In the genomic region with DNA sequence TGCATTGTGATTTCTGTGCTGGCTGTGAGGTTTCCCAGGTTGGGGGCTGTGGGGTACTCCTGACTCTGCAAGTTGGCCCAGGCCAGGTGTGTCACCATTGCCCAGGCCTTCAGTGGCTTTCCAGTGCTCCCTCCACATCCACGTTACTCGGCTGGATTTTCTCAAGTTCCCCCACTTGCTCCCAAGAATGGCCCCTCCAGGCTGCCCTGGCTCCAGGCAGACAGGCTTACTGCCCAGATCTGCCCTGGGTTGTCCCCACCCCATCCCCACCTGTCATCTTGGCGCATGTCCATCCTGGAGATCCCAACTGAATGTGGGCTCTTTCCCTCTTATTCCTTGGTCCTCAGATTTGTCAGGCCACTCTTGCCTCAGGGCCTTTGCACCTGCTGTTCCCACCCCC, we compare ENCODE assay signal across 1 cellular context.
A peak's percentile ranks its signal among the peaks of the same experiment; 100 is the strongest.
TF ChIP-seq lines count a peak whose summit lies in the region.

No MANE protein-coding gene starts in this region.

TF ChIP-seq in K562, 482 proteins besides CTCF, POLR2A, EP300 and RAD21:
- TF ChIP-seq, protein P1, sequence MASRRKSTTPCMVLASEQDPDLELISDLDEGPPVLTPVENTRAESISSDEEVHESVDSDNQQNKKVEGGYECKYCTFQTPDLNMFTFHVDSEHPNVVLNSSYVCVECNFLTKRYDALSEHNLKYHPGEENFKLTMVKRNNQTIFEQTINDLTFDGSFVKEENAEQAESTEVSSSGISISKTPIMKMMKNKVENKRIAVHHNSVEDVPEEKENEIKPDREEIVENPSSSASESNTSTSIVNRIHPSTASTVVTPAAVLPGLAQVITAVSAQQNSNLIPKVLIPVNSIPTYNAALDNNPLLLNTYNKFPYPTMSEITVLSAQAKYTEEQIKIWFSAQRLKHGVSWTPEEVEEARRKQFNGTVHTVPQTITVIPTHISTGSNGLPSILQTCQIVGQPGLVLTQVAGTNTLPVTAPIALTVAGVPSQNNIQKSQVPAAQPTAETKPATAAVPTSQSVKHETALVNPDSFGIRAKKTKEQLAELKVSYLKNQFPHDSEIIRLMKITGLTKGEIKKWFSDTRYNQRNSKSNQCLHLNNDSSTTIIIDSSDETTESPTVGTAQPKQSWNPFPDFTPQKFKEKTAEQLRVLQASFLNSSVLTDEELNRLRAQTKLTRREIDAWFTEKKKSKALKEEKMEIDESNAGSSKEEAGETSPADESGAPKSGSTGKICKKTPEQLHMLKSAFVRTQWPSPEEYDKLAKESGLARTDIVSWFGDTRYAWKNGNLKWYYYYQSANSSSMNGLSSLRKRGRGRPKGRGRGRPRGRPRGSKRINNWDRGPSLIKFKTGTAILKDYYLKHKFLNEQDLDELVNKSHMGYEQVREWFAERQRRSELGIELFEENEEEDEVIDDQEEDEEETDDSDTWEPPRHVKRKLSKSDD (conservative IDR thresholded peaks at IDR 0.05; ENCODE audit: low read length): no peak
- TF ChIP-seq DIDO1 (tag; IDR thresholded peaks at IDR 0.05; ENCODE audit: low read depth) (no peak), CBX2 (IDR thresholded peaks at IDR 0.05; ENCODE audit: insufficient read depth, low read length, poor library complexity, severe bottlenecking) (no peak), RBM25 (IDR thresholded peaks at IDR 0.05; ENCODE audit: low read depth, low read length, severe bottlenecking) (peak; percentile 15)
- TF ChIP-seq, protein P2, sequence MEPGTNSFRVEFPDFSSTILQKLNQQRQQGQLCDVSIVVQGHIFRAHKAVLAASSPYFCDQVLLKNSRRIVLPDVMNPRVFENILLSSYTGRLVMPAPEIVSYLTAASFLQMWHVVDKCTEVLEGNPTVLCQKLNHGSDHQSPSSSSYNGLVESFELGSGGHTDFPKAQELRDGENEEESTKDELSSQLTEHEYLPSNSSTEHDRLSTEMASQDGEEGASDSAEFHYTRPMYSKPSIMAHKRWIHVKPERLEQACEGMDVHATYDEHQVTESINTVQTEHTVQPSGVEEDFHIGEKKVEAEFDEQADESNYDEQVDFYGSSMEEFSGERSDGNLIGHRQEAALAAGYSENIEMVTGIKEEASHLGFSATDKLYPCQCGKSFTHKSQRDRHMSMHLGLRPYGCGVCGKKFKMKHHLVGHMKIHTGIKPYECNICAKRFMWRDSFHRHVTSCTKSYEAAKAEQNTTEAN (CRISPR knock-in tag; IDR thresholded peaks at IDR 0.05): no peak
